38 cellular contexts compared by ENCODE assay signal in genomic region chr1:167734227-167734626, GRCh38.
"Had no signal": no experiment of that assay in that cellular context is flagged by ENCODE, and none has a peak within 500 bp of the region (broad histone marks: within the 10 kb centered on the region; RNA-seq: fewer than 3 reads in every experiment).

No MANE protein-coding gene starts in this region.

- H3K9me3 ChIP-seq: ascending aorta had no signal

- H3K27ac ChIP-seq: ascending aorta, cardiac muscle cell, VCaP had no signal

- H3K4me1 Mint-ChIP-seq: activated CD4-positive, alpha-beta memory T cell treated with anti-CD3 and anti-CD28 coated beads, Interleukin-2, amount 10 ng/mL, durations not matched to agents 7 days and 5 days; activated CD8-positive, alpha-beta memory T cell treated with anti-CD3 and anti-CD28 coated beads, Interleukin-2, amount 10 ng/mL, durations not matched to agents 7 days and 5 days; activated naive CD4-positive, alpha-beta T cell treated with anti-CD3 and anti-CD28 coated beads, Interleukin-2, amount 10 ng/mL, durations not matched to agents 7 days and 5 days; activated naive CD4-positive, alpha-beta T cell treated with anti-CD3 and anti-CD28 coated beads, Interleukin-2, amount 50 U/mL, for 24 hours; activated naive CD8-positive, alpha-beta T cell treated with anti-CD3 and anti-CD28 coated beads, Interleukin-2, amount 10 ng/mL, durations not matched to agents 7 days and 5 days; activated naive CD8-positive, alpha-beta T cell treated with anti-CD3 and anti-CD28 coated beads, Interleukin-2, amount 50 U/mL, for 24 hours; brain; central memory CD8-positive, alpha-beta T cell had no signal

- FAIRE-seq: bronchial epithelial cell, TTC549 had no signal

- H3K27me3 ChIP-seq: ascending aorta, cardiac muscle cell had no signal

- H3K9me3 Mint-ChIP-seq: activated B cell treated with CpG ODN at 0.5 μM for 24 hours; activated naive CD4-positive, alpha-beta T cell treated with anti-CD3 and anti-CD28 coated beads, Interleukin-2, amount 50 U/mL, for 24 hours; activated naive CD8-positive, alpha-beta T cell treated with anti-CD3 and anti-CD28 coated beads, Interleukin-2, amount 50 U/mL, for 24 hours; activated T-cell treated with anti-CD3 and anti-CD28 coated beads, Interleukin-2, amount 50 U/mL, for 24 hours; activated T-helper 2 cell treated with anti-CD3 and anti-CD28 coated beads, Interferon-gamma antibody, Interleukin-2, Interleukin-4, amounts not matched to agents 10 μg/mL and 5 μg/mL and 100 μg/mL, durations not matched to agents 14 hours and 24 hours and 36 hours; central memory CD8-positive, alpha-beta T cell; T-helper 2 cell treated with Interferon-gamma antibody and Interleukin-4, amounts not matched to agents 5 μg/mL and 100 μg/mL, for 36 hours had no signal

- H3K4me1 ChIP-seq: ascending aorta had no signal

- H3K36me3 ChIP-seq: cardiac muscle cell had no signal

- H3K27ac Mint-ChIP-seq: activated B cell treated with CpG ODN at 0.5 μM for 24 hours; activated CD4-positive, alpha-beta memory T cell treated with anti-CD3 and anti-CD28 coated beads, Interleukin-2, amount 10 ng/mL, durations not matched to agents 7 days and 5 days; activated CD4-positive, alpha-beta T cell treated with anti-CD3 and anti-CD28 coated beads, Interleukin-2, amount 10 ng/mL, durations not matched to agents 24 days and 14 days; activated CD8-positive, alpha-beta memory T cell treated with anti-CD3 and anti-CD28 coated beads, Interleukin-2, amount 10 ng/mL, durations not matched to agents 7 days and 5 days; activated CD8-positive, alpha-beta T cell treated with anti-CD3 and anti-CD28 coated beads, Interleukin-2, amount 10 ng/mL, durations not matched to agents 7 days and 5 days; activated naive CD4-positive, alpha-beta T cell treated with anti-CD3 and anti-CD28 coated beads, Interleukin-2, amount 10 ng/mL, durations not matched to agents 7 days and 5 days; activated naive CD4-positive, alpha-beta T cell treated with anti-CD3 and anti-CD28 coated beads, Interleukin-2, amount 50 U/mL, for 24 hours; activated naive CD8-positive, alpha-beta T cell; activated naive CD8-positive, alpha-beta T cell treated with anti-CD3 and anti-CD28 coated beads, Interleukin-2, amount 10 ng/mL, durations not matched to agents 7 days and 5 days; activated naive CD8-positive, alpha-beta T cell treated with anti-CD3 and anti-CD28 coated beads, Interleukin-2, amount 50 U/mL, for 24 hours; activated T-cell treated with anti-CD3 and anti-CD28 coated beads, Interleukin-2, amount 50 U/mL, for 24 hours; activated T-helper 2 cell treated with anti-CD3 and anti-CD28 coated beads, Interferon-gamma antibody, Interleukin-2, Interleukin-4, amounts not matched to agents 10 μg/mL and 5 μg/mL and 100 μg/mL, durations not matched to agents 14 hours and 24 hours and 36 hours; brain; T-helper 1 cell treated with Interleukin-12 subunit alpha and Interleukin-12 subunit beta and Interleukin-4 antibody, amounts not matched to agents 30 μg/mL and 1 μg/mL, for 36 hours; T-helper 2 cell treated with Interferon-gamma antibody and Interleukin-4, amounts not matched to agents 5 μg/mL and 100 μg/mL, for 36 hours had no signal

- H3K4me3 ChIP-seq: ascending aorta, cardiac muscle cell had no signal

- ATAC-seq: activated CD8-positive, alpha-beta memory T cell treated with anti-CD3 and anti-CD28 coated beads, Interleukin-2, amount 10 ng/mL, durations not matched to agents 7 days and 5 days; activated CD8-positive, alpha-beta T cell treated with anti-CD3 and anti-CD28 coated beads, Interleukin-2, amount 10 ng/mL, durations not matched to agents 7 days and 5 days; activated naive CD8-positive, alpha-beta T cell treated with anti-CD3 and anti-CD28 coated beads, Interleukin-2, amount 50 U/mL, for 24 hours had no signal

- DNase-seq: activated B cell treated with CpG ODN at 0.5 μM for 24 hours; activated CD4-positive, alpha-beta memory T cell treated with anti-CD3 and anti-CD28 coated beads, Interleukin-2, amount 10 ng/mL, durations not matched to agents 7 days and 5 days; activated CD4-positive, alpha-beta T cell treated with anti-CD3 and anti-CD28 coated beads for 4 hours; activated CD4-positive, alpha-beta T cell treated with anti-CD3 and anti-CD28 coated beads, Interleukin-2, amount 10 ng/mL, durations not matched to agents 24 days and 14 days; activated CD4-positive, alpha-beta T cell treated with anti-CD3 and anti-CD28 coated beads, Interleukin-2, amount 50 U/mL, for 1 hour; activated CD4-positive, alpha-beta T cell treated with anti-CD3 and anti-CD28 coated beads, Interleukin-2, amount 50 U/mL, for 48 hours; activated CD4-positive, CD25-positive, alpha-beta regulatory T cell treated with anti-CD3 and anti-CD28 coated beads, Interleukin-2, amount 50 U/mL, for 72 hours; activated CD8-positive, alpha-beta memory T cell treated with anti-CD3 and anti-CD28 coated beads for 24 hours; activated CD8-positive, alpha-beta memory T cell treated with anti-CD3 and anti-CD28 coated beads, Interleukin-2, amount 10 ng/mL, durations not matched to agents 7 days and 5 days; activated CD8-positive, alpha-beta memory T cell treated with anti-CD3 and anti-CD28 coated beads, Interleukin-2, amount 50 U/mL, for 48 hours; activated CD8-positive, alpha-beta T cell treated with anti-CD3 and anti-CD28 coated beads, Interleukin-2, amount 10 ng/mL, durations not matched to agents 7 days and 5 days; activated effector memory CD4-positive, alpha-beta T cell treated with Interleukin-2 at 50 U/mL for 16 hours; activated gamma-delta T cell; activated naive CD4-positive, alpha-beta T cell treated with anti-CD3 and anti-CD28 coated beads, Interleukin-2, amount 10 ng/mL, durations not matched to agents 7 days and 5 days; activated naive CD4-positive, alpha-beta T cell treated with Interleukin-2 at 50 U/mL for 16 hours; activated naive CD8-positive, alpha-beta T cell treated with anti-CD3 and anti-CD28 coated beads, Interleukin-2, amount 10 ng/mL, durations not matched to agents 7 days and 5 days; activated naive CD8-positive, alpha-beta T cell treated with anti-CD3 and anti-CD28 coated beads, Interleukin-2, amount 50 U/mL, for 24 hours; activated T-cell treated with anti-CD3 and anti-CD28 coated beads, Interleukin-2, amount 50 U/mL, for 24 hours; activated T-cell treated with anti-CD3 and anti-CD28 coated beads, Interleukin-2, amount 50 U/mL, for 48 hours; amygdala; anterior cingulate cortex; caudate nucleus; cerebellar nuclear complex; T-helper 1 cell; T-helper 2 cell; T-helper 9 cell had no signal

- H3K4me3 Mint-ChIP-seq: activated B cell treated with CpG ODN at 0.5 μM for 24 hours; activated CD4-positive, alpha-beta memory T cell treated with anti-CD3 and anti-CD28 coated beads, Interleukin-2, amount 10 ng/mL, durations not matched to agents 7 days and 5 days; activated CD4-positive, alpha-beta T cell treated with anti-CD3 and anti-CD28 coated beads, Interleukin-2, amount 10 ng/mL, durations not matched to agents 24 days and 14 days; activated CD8-positive, alpha-beta memory T cell treated with anti-CD3 and anti-CD28 coated beads, Interleukin-2, amount 10 ng/mL, durations not matched to agents 7 days and 5 days; activated CD8-positive, alpha-beta T cell treated with anti-CD3 and anti-CD28 coated beads, Interleukin-2, amount 10 ng/mL, durations not matched to agents 7 days and 5 days; activated naive CD4-positive, alpha-beta T cell treated with anti-CD3 and anti-CD28 coated beads, Interleukin-2, amount 10 ng/mL, durations not matched to agents 7 days and 5 days; activated naive CD4-positive, alpha-beta T cell treated with anti-CD3 and anti-CD28 coated beads, Interleukin-2, amount 50 U/mL, for 24 hours; activated naive CD8-positive, alpha-beta T cell; activated naive CD8-positive, alpha-beta T cell treated with anti-CD3 and anti-CD28 coated beads, Interleukin-2, amount 10 ng/mL, durations not matched to agents 7 days and 5 days; activated naive CD8-positive, alpha-beta T cell treated with anti-CD3 and anti-CD28 coated beads, Interleukin-2, amount 50 U/mL, for 24 hours; activated T-cell treated with anti-CD3 and anti-CD28 coated beads, Interleukin-2, amount 50 U/mL, for 24 hours; brain; central memory CD8-positive, alpha-beta T cell; T-helper 1 cell treated with Interleukin-12 subunit alpha and Interleukin-12 subunit beta and Interleukin-4 antibody, amounts not matched to agents 30 μg/mL and 1 μg/mL, for 36 hours; T-helper 2 cell treated with Interferon-gamma antibody and Interleukin-4, amounts not matched to agents 5 μg/mL and 100 μg/mL, for 36 hours had no signal

- H3K27me3 Mint-ChIP-seq: activated B cell treated with CpG ODN at 0.5 μM for 24 hours; activated CD4-positive, alpha-beta memory T cell treated with anti-CD3 and anti-CD28 coated beads, Interleukin-2, amount 10 ng/mL, durations not matched to agents 7 days and 5 days; activated CD4-positive, alpha-beta T cell treated with anti-CD3 and anti-CD28 coated beads, Interleukin-2, amount 10 ng/mL, durations not matched to agents 24 days and 14 days; activated CD8-positive, alpha-beta memory T cell treated with anti-CD3 and anti-CD28 coated beads, Interleukin-2, amount 10 ng/mL, durations not matched to agents 7 days and 5 days; activated naive CD4-positive, alpha-beta T cell treated with anti-CD3 and anti-CD28 coated beads, Interleukin-2, amount 10 ng/mL, durations not matched to agents 7 days and 5 days; activated naive CD4-positive, alpha-beta T cell treated with anti-CD3 and anti-CD28 coated beads, Interleukin-2, amount 50 U/mL, for 24 hours; activated naive CD8-positive, alpha-beta T cell; activated naive CD8-positive, alpha-beta T cell treated with anti-CD3 and anti-CD28 coated beads, Interleukin-2, amount 10 ng/mL, durations not matched to agents 7 days and 5 days; activated naive CD8-positive, alpha-beta T cell treated with anti-CD3 and anti-CD28 coated beads, Interleukin-2, amount 50 U/mL, for 24 hours; activated T-cell treated with anti-CD3 and anti-CD28 coated beads, Interleukin-2, amount 50 U/mL, for 24 hours; brain; central memory CD8-positive, alpha-beta T cell had no signal
